Comparison of ENCODE assay signal across 9 cellular contexts in the genomic region with DNA sequence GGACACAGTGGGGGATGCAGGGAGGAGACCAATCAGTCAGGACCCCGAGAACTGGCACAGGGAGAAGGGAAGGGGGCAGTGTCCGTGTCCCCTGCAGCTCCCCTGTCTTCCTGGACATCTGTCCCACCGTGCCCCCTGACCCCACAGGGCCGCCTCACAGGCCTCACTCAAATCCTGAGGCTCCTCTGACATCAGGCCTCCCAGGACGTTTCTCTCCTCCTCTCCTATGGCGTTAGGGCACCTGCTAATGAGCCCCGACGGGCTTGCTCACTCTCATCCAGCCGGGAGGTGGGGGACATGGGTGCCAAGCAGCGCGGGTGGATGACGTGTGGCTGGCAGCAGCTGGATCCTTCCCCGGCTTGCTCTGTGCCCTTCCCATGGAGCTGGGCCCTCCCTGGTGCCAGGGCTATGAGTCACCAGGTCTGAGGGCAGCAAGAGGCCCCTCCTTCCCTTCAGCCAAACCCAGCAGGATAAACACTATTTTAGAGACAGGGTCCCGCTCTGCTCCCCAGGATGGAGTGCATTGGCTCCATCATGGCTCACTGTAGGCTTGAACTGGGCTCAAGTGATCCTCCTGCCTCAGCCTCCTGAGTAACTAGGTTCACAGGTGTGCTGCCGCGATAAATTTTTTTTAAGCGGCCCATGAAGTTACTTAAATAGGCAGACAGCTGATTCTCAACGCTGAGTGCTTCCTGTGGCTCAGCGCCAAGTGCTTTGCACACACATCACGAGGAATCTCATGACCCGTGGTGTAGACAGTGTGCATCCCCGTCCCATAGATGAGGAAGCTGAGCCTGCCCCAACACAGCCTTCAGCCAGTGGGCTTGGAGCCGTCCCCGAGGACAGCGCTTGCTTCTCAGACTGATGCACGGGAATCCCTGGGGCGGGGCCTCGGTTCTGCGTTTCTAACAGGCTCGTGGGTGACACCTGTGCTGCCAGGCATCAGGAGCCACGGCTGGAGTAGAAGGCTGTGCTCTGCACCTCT.
A peak's percentile ranks its signal among the peaks of the same experiment; 100 is the strongest.
DNase-seq lines count a peak whose midpoint lies in the region; ATAC-seq and TF ChIP-seq lines count a peak whose summit lies in the region.
"Had no signal": no experiment of that assay in that cellular context is flagged by ENCODE, and none has a peak within 500 bp of the region (broad histone marks: within the 10 kb centered on the region; RNA-seq: fewer than 3 reads in every experiment).

No MANE protein-coding gene starts in this region.

- no peaks in the 10 kb centered on the region for H3K9me3 Mint-ChIP-seq in activated CD8-positive, alpha-beta memory T cell treated with anti-CD3 and anti-CD28 coated beads, Interleukin-2, amount 10 ng/mL, durations not matched to agents 7 days and 5 days (ENCODE audit: low read depth)
- H3K9me3 Mint-ChIP-seq: CD4-positive, alpha-beta T cell had no signal

- DNase-seq in activated CD8-positive, alpha-beta memory T cell treated with anti-CD3 and anti-CD28 coated beads, Interleukin-2, amount 50 U/mL, for 48 hours, result peak; percentile 41
- no peak for DNase-seq in activated CD8-positive, alpha-beta memory T cell treated with anti-CD3 and anti-CD28 coated beads, Interleukin-2, amount 10 ng/mL, durations not matched to agents 7 days and 5 days
- DNase-seq in adrenal gland (peak; percentile 86 to 95 (median 91)), upper lobe of right lung (peak; percentile 90), HAP-1 (ENCODE audit: low spot score in 2 of 2) (no peak)
- no peak for DNase-seq in activated CD4-positive, alpha-beta T cell treated with anti-CD3 and anti-CD28 coated beads, Interleukin-2, amount 50 U/mL, for 4 hours
- no peak for DNase-seq in activated T-cell treated with anti-CD3 and anti-CD28 coated beads, Interleukin-2, amount 50 U/mL, for 48 hours

- no peaks in the 10 kb centered on the region for H3K4me1 Mint-ChIP-seq in activated CD8-positive, alpha-beta memory T cell treated with anti-CD3 and anti-CD28 coated beads, Interleukin-2, amount 10 ng/mL, durations not matched to agents 7 days and 5 days

- in situ Hi-C loops in HAP-1 (cut with MboI; ENCODE audit: low sequenced_read_pairs), result no loop called here

- CTCF ChIA-PET in activated CD8-positive, alpha-beta memory T cell treated with anti-CD3 and anti-CD28 coated beads, Interleukin-2, amount 10 ng/mL, durations not matched to agents 7 days and 5 days (lab: Charles Lee), result no interaction called here

- peak overlapping the region in 4 of 5 donors; percentile 15 to 84 (median 54) for H3K27ac ChIP-seq in adrenal gland
- peak overlapping the region; percentile 87 for H3K27ac ChIP-seq in layer of hippocampus (ENCODE audit: low read depth, low read length)
- peak overlapping the region; percentile 77 for H3K27ac ChIP-seq in upper lobe of right lung

- TF ChIP-seq CTCF in adrenal gland (IDR thresholded peaks at IDR 0.05), result no peak
- TF ChIP-seq CTCF in upper lobe of right lung (IDR thresholded peaks at IDR 0.05), result no peak

- no peaks in the 10 kb centered on the region for H3K4me1 ChIP-seq in adrenal gland (replicated peaks in 1 of 2)
- no peaks in the 10 kb centered on the region for H3K4me1 ChIP-seq in upper lobe of right lung
- no peaks in the 10 kb centered on the region for H3K4me1 ChIP-seq in HAP-1

- no peaks in the 10 kb centered on the region for H3K27me3 Mint-ChIP-seq in activated CD8-positive, alpha-beta memory T cell treated with anti-CD3 and anti-CD28 coated beads, Interleukin-2, amount 10 ng/mL, durations not matched to agents 7 days and 5 days
- H3K27me3 Mint-ChIP-seq: CD4-positive, alpha-beta T cell had no signal

- WGBS in adrenal gland, 4 donors, result 39 to 72% (median 57%) methylated on average over 10 to 31 of the region's 31 CpGs

- H3K4me3 ChIP-seq in adrenal gland, result peak overlapping the region in 1 of 4 donors; percentile 5
- H3K4me3 ChIP-seq in upper lobe of right lung, result no peak overlapping the region
- no peak overlapping the region for H3K4me3 ChIP-seq in HAP-1

- no peaks in the 10 kb centered on the region for H3K36me3 Mint-ChIP-seq in activated CD8-positive, alpha-beta memory T cell treated with anti-CD3 and anti-CD28 coated beads, Interleukin-2, amount 10 ng/mL, durations not matched to agents 7 days and 5 days

- H3K36me3 ChIP-seq in adrenal gland (replicated peaks in 1 of 2), result no peaks in the 10 kb centered on the region
- no peaks in the 10 kb centered on the region for H3K36me3 ChIP-seq in upper lobe of right lung
- H3K36me3 ChIP-seq in HAP-1 (replicated peaks), result no peaks in the 10 kb centered on the region

- H3K27ac Mint-ChIP-seq in activated CD8-positive, alpha-beta memory T cell treated with anti-CD3 and anti-CD28 coated beads, Interleukin-2, amount 10 ng/mL, durations not matched to agents 7 days and 5 days, result no peak overlapping the region
- H3K27ac Mint-ChIP-seq: CD4-positive, alpha-beta T cell had no signal

- intact Hi-C loops in adrenal gland (cut with DNase I) (no loop called here), upper lobe of right lung (cut with DNase I) (no loop called here)

- ATAC-seq in activated CD8-positive, alpha-beta memory T cell treated with anti-CD3 and anti-CD28 coated beads, Interleukin-2, amount 10 ng/mL, durations not matched to agents 7 days and 5 days, result no peak
- peak; percentile 88 for ATAC-seq in upper lobe of right lung

- H3K9me3 ChIP-seq in adrenal gland (replicated peaks in 1 of 3) (no peaks in the 10 kb centered on the region), upper lobe of right lung (no peaks in the 10 kb centered on the region), HAP-1 (no peaks in the 10 kb centered on the region)

- no peaks in the 10 kb centered on the region for H3K27me3 ChIP-seq in adrenal gland
- no peaks in the 10 kb centered on the region for H3K27me3 ChIP-seq in layer of hippocampus (ENCODE audit: control insufficient read depth, insufficient read depth, low read length)
- no peaks in the 10 kb centered on the region for H3K27me3 ChIP-seq in upper lobe of right lung
- no peaks in the 10 kb centered on the region for H3K27me3 ChIP-seq in HAP-1 (ENCODE audit: low read depth)

- H3K4me3 Mint-ChIP-seq in activated CD8-positive, alpha-beta memory T cell treated with anti-CD3 and anti-CD28 coated beads, Interleukin-2, amount 10 ng/mL, durations not matched to agents 7 days and 5 days, result no peak overlapping the region
- H3K4me3 Mint-ChIP-seq: CD4-positive, alpha-beta T cell had no signal

- TF ChIP-seq POLR2A in adrenal gland (IDR thresholded peaks at IDR 0.05), result no peak

Comparison
In these comparisons a context has a peak if more than half of its experiments do, and no peak if none do; other contexts are left out.
1. DNase-seq: peak in activated CD8-positive, alpha-beta memory T cell treated with anti-CD3 and anti-CD28 coated beads, Interleukin-2, amount 50 U/mL, for 48 hours (single experiment), adrenal gland (7 of 7) and upper lobe of right lung (single experiment); none in activated CD8-positive, alpha-beta memory T cell treated with anti-CD3 and anti-CD28 coated beads, Interleukin-2, amount 10 ng/mL, durations not matched to agents 7 days and 5 days (single experiment), activated CD4-positive, alpha-beta T cell treated with anti-CD3 and anti-CD28 coated beads, Interleukin-2, amount 50 U/mL, for 4 hours (0 of 2), HAP-1 (0 of 2) and activated T-cell treated with anti-CD3 and anti-CD28 coated beads, Interleukin-2, amount 50 U/mL, for 48 hours (0 of 2).
2. Peak in every context shown above with its lines, with median percentiles within 50 percentile points of each other: H3K27ac ChIP-seq.